Comparison of ENCODE assay signal across 11 cellular contexts in genomic region chr9:130995399-130995941, GRCh38. TPM values are rescaled to one million over a fixed set of nuclear protein-coding genes. Genes with fewer than 3 reads are reported as not detected.
A peak's percentile ranks its signal among the peaks of the same experiment; 100 is the strongest.
DNase-seq lines count a peak whose midpoint lies in the region; ATAC-seq and TF ChIP-seq lines count a peak whose summit lies in the region.
"Had no signal": no experiment of that assay in that cellular context is flagged by ENCODE, and none has a peak within 500 bp of the region (broad histone marks: within the 10 kb centered on the region; RNA-seq: fewer than 3 reads in every experiment).

No MANE protein-coding gene starts in this region.

- H3K4me3 ChIP-seq in HL-60 (replicated peaks; ENCODE audit: insufficient read depth, low read length) (no peak overlapping the region), right cardiac atrium (ENCODE audit: low read length) (no peak overlapping the region), lower leg skin (ENCODE audit: low read depth, poor library complexity, severe bottlenecking) (no peak overlapping the region), WERI-Rb-1 (ENCODE audit: low read depth, low read length) (no peak overlapping the region)
- no peak overlapping the region for H3K4me3 ChIP-seq in effector memory CD4-positive, alpha-beta T cell (ENCODE audit: insufficient read depth, low read depth, low read length, poor library complexity, severe bottlenecking)
- H3K4me3 ChIP-seq: PC-9, skin epidermis, tibial artery had no signal

- no peaks in the 10 kb centered on the region for H3K36me3 ChIP-seq in effector memory CD4-positive, alpha-beta T cell (ENCODE audit: control insufficient read depth, insufficient read depth, low read length)
- H3K36me3 ChIP-seq in WERI-Rb-1, result no peaks in the 10 kb centered on the region
- H3K36me3 ChIP-seq: tibial artery had no signal

- no peaks in the 10 kb centered on the region for H3K4me1 ChIP-seq in right cardiac atrium (ENCODE audit: control insufficient read depth, insufficient read depth, low read length)
- H3K4me1 ChIP-seq in effector memory CD4-positive, alpha-beta T cell (ENCODE audit: control insufficient read depth, insufficient read depth, low read length, poor library complexity, severe bottlenecking), result no peaks in the 10 kb centered on the region
- H3K4me1 ChIP-seq: tibial artery had no signal

- 33% methylated on average over 10 of the region's 10 CpGs for WGBS in right cardiac atrium
- 38 to 42% methylated on average over 10 of the region's 10 CpGs for WGBS in lower leg skin, 2 donors

- peak in 1 of 2 donors; percentile 22 for ATAC-seq in right cardiac atrium

- 0 out of 2 replicates have a peak overlapping the region, but pooled peaks have one; percentile 10 for H3K27ac ChIP-seq in HL-60 (replicated peaks)
- no peak overlapping the region for H3K27ac ChIP-seq in right cardiac atrium (ENCODE audit: low read length)
- H3K27ac ChIP-seq in effector memory CD4-positive, alpha-beta T cell (ENCODE audit: insufficient read depth, low read length, poor library complexity, severe bottlenecking), result no peak overlapping the region
- H3K27ac ChIP-seq in WERI-Rb-1, result no peak overlapping the region
- H3K27ac ChIP-seq: PC-9, skin epidermis, tibial artery had no signal

- peak; percentile 60 for DNase-seq in AG08395 (ENCODE audit: low spot score)
- DNase-seq in HL-60 (ENCODE audit: low read depth in 1 of 2, low spot score in 1 of 2), result peak; percentile 49 to 82
- DNase-seq in SW480 (ENCODE audit: low spot score), result peak; percentile 54
- peak in 2 of 3 donors; percentile 50 to 75 for DNase-seq in right cardiac atrium
- no peak for DNase-seq in lower leg skin (ENCODE audit: low spot score in 2 of 2)
- DNase-seq in stimulated activated naive CD4-positive, alpha-beta T cell treated with Interleukin-2 at 50 U/mL for 16 hours (lab: John Stamatoyannopoulos, UW), result no peak
- no peak for DNase-seq in effector memory CD4-positive, alpha-beta T cell
- no peak for DNase-seq in WERI-Rb-1

- TF ChIP-seq POLR2A in lower leg skin (IDR thresholded peaks at IDR 0.05), result no peak

- H3K9me3 ChIP-seq in right cardiac atrium (ENCODE audit: control insufficient read depth, low read length) (no peaks in the 10 kb centered on the region), WERI-Rb-1 (ENCODE audit: severe bottlenecking) (no peaks in the 10 kb centered on the region)
- no peaks in the 10 kb centered on the region for H3K9me3 ChIP-seq in effector memory CD4-positive, alpha-beta T cell (ENCODE audit: control insufficient read depth, low read length)
- H3K9me3 ChIP-seq: tibial artery had no signal

- H3K27me3 ChIP-seq in HL-60 (ENCODE audit: insufficient read depth, poor library complexity, severe bottlenecking) (no peaks in the 10 kb centered on the region), right cardiac atrium (ENCODE audit: control insufficient read depth, insufficient read depth) (no peaks in the 10 kb centered on the region), WERI-Rb-1 (ENCODE audit: insufficient read depth, low read depth, severe bottlenecking) (no peaks in the 10 kb centered on the region)
- no peaks in the 10 kb centered on the region for H3K27me3 ChIP-seq in effector memory CD4-positive, alpha-beta T cell (replicated peaks; ENCODE audit: control insufficient read depth, insufficient read depth, low read length, poor library complexity, severe bottlenecking)

- no peak for TF ChIP-seq CTCF in HL-60 (IDR thresholded peaks at IDR 0.05; ENCODE audit: insufficient read depth, low read length)
- TF ChIP-seq CTCF in lower leg skin (IDR thresholded peaks at IDR 0.05), result no peak
- no peak for TF ChIP-seq CTCF in WERI-Rb-1 (IDR thresholded peaks at IDR 0.05; ENCODE audit: low read depth, low read length)

- intact Hi-C loops in right cardiac atrium (cut with DNase I), result loop anchor here (5.0 to 10.0 kb wide), 4 partner anchors 128 to 293 kb away; no protein-coding TSS in a partner anchor
- intact Hi-C loops in lower leg skin (cut with DNase I; ENCODE audit: low total_unique reads), result no loop called here

RNA-seq across cellular contexts. Expression of gene LAMC3, which starts 13.5 kb away (rescaled TPM):
- total RNA-seq in right cardiac atrium (1 to 10 TPM in 3 of 4 donors, under 1 TPM in 1; 0.51 to 2.6 (median 1.5) TPM), lower leg skin (10 to 100 TPM in 3 of 4 donors, 1 to 10 TPM in 1; 9.1 to 23.0 (median 11.2) TPM)
- polyA plus RNA-seq in right cardiac atrium, result 1.4 TPM

RNA-seq across cellular contexts. Expression of gene FIBCD1, which starts 56.4 kb away (rescaled TPM):
- total RNA-seq in right cardiac atrium (1 to 10 TPM in 1 of 4 donors, under 1 TPM in 3; 0.20 to 2.2 (median 0.35) TPM), lower leg skin (under 1 TPM in 2 of 4 donors, not detected in 2; 0.17 to 0.42 TPM)
- polyA plus RNA-seq in right cardiac atrium, result 1.2 TPM

Comparison
In these comparisons a context has a peak if more than half of its experiments do, and no peak if none do; other contexts are left out.
1. DNase-seq: peak in AG08395 (single experiment), HL-60 (2 of 2), SW480 (single experiment) and right cardiac atrium (2 of 3); none in lower leg skin (0 of 2), stimulated activated naive CD4-positive, alpha-beta T cell treated with Interleukin-2 at 50 U/mL for 16 hours (single experiment), effector memory CD4-positive, alpha-beta T cell (0 of 3) and WERI-Rb-1 (single experiment).